9 cellular contexts compared by ENCODE assay signal in the genomic region with DNA sequence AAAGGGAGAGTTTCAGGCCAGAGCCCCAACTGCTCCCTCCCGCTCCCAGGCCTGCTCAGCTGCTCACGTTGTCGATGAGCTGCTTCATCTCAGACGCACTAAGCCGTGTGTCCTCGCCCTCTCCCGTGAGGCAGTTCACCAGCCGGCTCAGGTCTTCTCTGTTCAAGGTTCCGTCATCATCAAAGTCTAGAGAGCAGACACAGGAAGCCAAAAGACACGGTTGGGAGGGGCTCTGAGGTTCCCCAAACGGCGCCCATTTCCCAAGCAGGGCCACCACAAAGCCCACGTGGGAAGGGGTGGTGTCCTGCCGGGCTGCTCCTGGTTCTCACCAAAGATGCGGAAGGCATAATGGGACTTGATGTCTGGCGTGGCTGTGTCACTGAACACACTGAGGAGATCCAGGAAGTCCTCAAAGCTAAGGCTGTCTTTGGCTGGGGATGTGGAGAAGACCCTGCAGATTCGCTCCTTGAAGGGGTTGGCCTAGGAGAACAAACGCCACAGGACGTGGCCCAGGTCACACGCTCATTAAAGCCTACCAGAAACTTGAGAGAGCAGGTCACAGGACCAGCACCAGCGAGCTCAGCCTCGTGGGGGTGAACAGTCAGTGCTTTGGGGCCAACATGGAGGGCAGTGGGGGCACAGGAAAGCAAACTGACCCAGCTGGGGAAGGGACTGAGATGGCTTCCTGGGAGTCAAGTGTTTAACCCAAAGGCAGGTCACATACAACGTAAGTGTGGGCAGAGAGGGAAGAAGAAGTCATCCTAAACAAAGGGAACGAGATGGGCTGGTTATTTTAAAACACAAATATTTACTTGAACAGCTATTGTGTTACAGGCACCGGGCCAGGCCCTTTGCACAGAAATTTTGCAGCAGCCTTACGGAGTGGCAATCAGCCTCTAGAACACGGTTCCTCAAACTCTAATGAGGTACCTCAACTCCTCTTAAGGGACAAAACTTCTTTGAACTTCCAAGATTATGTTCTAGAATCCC. TPM values are rescaled to one million over a fixed set of nuclear protein-coding genes. Genes with fewer than 3 reads are reported as not detected.
DNase-seq lines count a peak whose midpoint lies in the region; ATAC-seq and TF ChIP-seq lines count a peak whose summit lies in the region.
"Had no signal": no experiment of that assay in that cellular context is flagged by ENCODE, and none has a peak within 500 bp of the region (broad histone marks: within the 10 kb centered on the region; RNA-seq: fewer than 3 reads in every experiment).

No MANE protein-coding gene starts in this region.

- H3K4me1 ChIP-seq in heart right ventricle (peaks cover 4 to 57% (median 47%) of the 10 kb centered on the region in 9 donors), mucosa of descending colon (ENCODE audit: low read depth) (peaks cover 32% of the 10 kb centered on the region)

- TF ChIP-seq CTCF in heart right ventricle (IDR thresholded peaks at IDR 0.05) (no peak), mucosa of descending colon (IDR thresholded peaks at IDR 0.05) (no peak)

- H3K4me3 Mint-ChIP-seq in stimulated activated memory B cell treated with anti-CD40 and anti-IgM and Interleukin-4, amounts not matched to agents 10 μg/mL and 1 μg/mL and 100 μg/mL, for 72 hours = peak overlapping the region; percentile 94

- 74 to 77% methylated on average over 27 of the region's 27 CpGs for WGBS in heart right ventricle, 2 donors

- peaks cover 0 to 68% (median 14%) of the 10 kb centered on the region in 9 donors for H3K36me3 ChIP-seq in heart right ventricle
- peaks cover 8% of the 10 kb centered on the region for H3K36me3 ChIP-seq in mucosa of descending colon (ENCODE audit: low read depth)

- H3K27me3 ChIP-seq in heart right ventricle = no peaks in the 10 kb centered on the region

- H3K4me1 Mint-ChIP-seq in stimulated activated memory B cell treated with anti-CD40 and anti-IgM and Interleukin-4, amounts not matched to agents 10 μg/mL and 1 μg/mL and 100 μg/mL, for 72 hours = peaks cover 56% of the 10 kb centered on the region

- H3K27ac Mint-ChIP-seq in stimulated activated memory B cell treated with anti-CD40 and anti-IgM and Interleukin-4, amounts not matched to agents 10 μg/mL and 1 μg/mL and 100 μg/mL, for 72 hours = peak overlapping the region; percentile 87

- H3K27ac ChIP-seq in heart right ventricle = peak overlapping the region in 8 of 10 donors; percentile 66 to 98 (median 76)

- no peaks in the 10 kb centered on the region for H3K27me3 Mint-ChIP-seq in stimulated activated memory B cell treated with anti-CD40 and anti-IgM and Interleukin-4, amounts not matched to agents 10 μg/mL and 1 μg/mL and 100 μg/mL, for 72 hours

- H3K9me3 ChIP-seq in heart right ventricle (no peaks in the 10 kb centered on the region), mucosa of descending colon (no peaks in the 10 kb centered on the region)

- no peak for DNase-seq in heart right ventricle
- no peak for DNase-seq in left cardiac atrium
- peak; percentile 57 to 61 for DNase-seq in activated T-helper 1 cell treated with anti-CD3 and anti-CD28 coated beads, Interleukin-2, amount 50 U/mL, for 16 hours (ENCODE audit: low read depth in 1 of 2, low spot score in 1 of 2)
- DNase-seq in mucosa of descending colon = peak; percentile 57 to 81 (median 62)
- DNase-seq in NCI-H2171 (lab: John Stamatoyannopoulos, UW) = no peak
- DNase-seq in UCSD-AML1 (lab: John Stamatoyannopoulos, UW; ENCODE audit: unreplicated experiment) = no peak

- H3K9me3 Mint-ChIP-seq in stimulated activated memory B cell treated with anti-CD40 and anti-IgM and Interleukin-4, amounts not matched to agents 10 μg/mL and 1 μg/mL and 100 μg/mL, for 72 hours = no peaks in the 10 kb centered on the region

- H3K4me3 ChIP-seq in heart right ventricle = peak overlapping the region in 1 of 10 donors; percentile 16
- H3K4me3 ChIP-seq in mucosa of descending colon = no peak overlapping the region

- no peak for TF ChIP-seq POLR2A in GM18505 (IDR thresholded peaks at IDR 0.05; ENCODE audit: borderline replicate concordance, extremely low read depth, insufficient read depth, insufficient read length)

- peaks cover 37% of the 10 kb centered on the region for H3K36me3 Mint-ChIP-seq in stimulated activated memory B cell treated with anti-CD40 and anti-IgM and Interleukin-4, amounts not matched to agents 10 μg/mL and 1 μg/mL and 100 μg/mL, for 72 hours

- ATAC-seq in heart right ventricle (no peak), left cardiac atrium (no peak), mucosa of descending colon (peak; percentile 1), GM18505 (IDR thresholded peaks at IDR 0.05; ENCODE audit: unreplicated experiment) (no peak)
- peak; percentile 62 for ATAC-seq in stimulated activated memory B cell treated with anti-CD40 and anti-IgM and Interleukin-4, amounts not matched to agents 10 μg/mL and 1 μg/mL and 100 μg/mL, for 72 hours

- intact Hi-C loops in heart right ventricle (cut with DNase I) (loop anchor here in 3 of 10 donors (2.0 to 5.0 kb wide), 3 partner anchors 36 to 129 kb away; a partner anchor contains a TSS), left cardiac atrium (cut with DNase I) (no loop called here), mucosa of descending colon (cut with DNase I, micrococcal nuclease) (no loop called here)

RNA-seq across cellular contexts. Expression of a gene that starts 2.4 kb away (rescaled TPM):
- total RNA-seq in heart right ventricle (10 to 100 TPM; 70.5 to 95.6 (median 77.7) TPM), left cardiac atrium (10 to 100 TPM; 53.2 to 55.0 TPM), mucosa of descending colon (100 to 1,000 TPM; 126 to 273 (median 209) TPM)
- 100 to 1,000 TPM in 1 of 2 donors, 10 to 100 TPM in 1; 80.2 to 144 TPM for polyA plus RNA-seq in heart right ventricle

RNA-seq across cellular contexts. Expression of a gene that starts 2.7 kb away (rescaled TPM):
- total RNA-seq in heart right ventricle (10 to 100 TPM; 11.4 to 16.3 (median 13.0) TPM), left cardiac atrium (10 to 100 TPM in 1 of 2 donors, 1 to 10 TPM in 1; 9.4 to 11.9 TPM), mucosa of descending colon (10 to 100 TPM; 18.2 to 25.5 (median 19.3) TPM)
- 1 to 10 TPM; 3.0 to 4.9 TPM for polyA plus RNA-seq in heart right ventricle

RNA-seq across cellular contexts. Expression of a gene that starts 18.0 kb away (rescaled TPM):
- total RNA-seq in heart right ventricle = under 1 TPM in 6 of 10 donors, not detected in 4; 0.19 to 0.78 (median 0.24) TPM
- polyA plus RNA-seq in heart right ventricle = under 1 TPM; 0.09 to 0.44 TPM
- total RNA-seq in left cardiac atrium = not detected
- under 1 TPM; 0.34 to 0.93 (median 0.63) TPM for total RNA-seq in mucosa of descending colon
- total RNA-seq: pulmonary artery endothelial cell had no signal

RNA-seq across cellular contexts. Expression of a gene that starts 30.2 kb away (rescaled TPM):
- total RNA-seq in heart right ventricle (10 to 100 TPM in 9 of 10 donors, 1 to 10 TPM in 1; 9.9 to 76.7 (median 15.1) TPM), left cardiac atrium (10 to 100 TPM; 26.2 to 41.2 TPM), mucosa of descending colon (100 to 1,000 TPM; 118 to 146 (median 131) TPM)
- 10 to 100 TPM; 24.7 to 27.0 TPM for polyA plus RNA-seq in heart right ventricle

RNA-seq across cellular contexts. Expression of a gene that starts 34.1 kb away (rescaled TPM):
- total RNA-seq in heart right ventricle = 100 to 1,000 TPM; 109 to 139 (median 119) TPM
- 100 to 1,000 TPM in 1 of 2 donors, 10 to 100 TPM in 1; 56.5 to 119 TPM for polyA plus RNA-seq in heart right ventricle
- total RNA-seq in left cardiac atrium = 100 to 1,000 TPM; 115 to 131 TPM
- 100 to 1,000 TPM in 1 of 3 donors, 10 to 100 TPM in 2; 41.7 to 111 (median 54.1) TPM for total RNA-seq in mucosa of descending colon

Comparison
In these comparisons a context has a peak if more than half of its experiments do, and no peak if none do; other contexts are left out.
1. ATAC-seq: peak in mucosa of descending colon (single experiment) and stimulated activated memory B cell treated with anti-CD40 and anti-IgM and Interleukin-4, amounts not matched to agents 10 μg/mL and 1 μg/mL and 100 μg/mL, for 72 hours (single experiment); none in heart right ventricle (0 of 8), left cardiac atrium (0 of 2) and GM18505 (single experiment).
2. DNase-seq: peak in activated T-helper 1 cell treated with anti-CD3 and anti-CD28 coated beads, Interleukin-2, amount 50 U/mL, for 16 hours (2 of 2) and mucosa of descending colon (3 of 3); none in heart right ventricle (0 of 2), left cardiac atrium (single experiment), NCI-H2171 (single experiment) and UCSD-AML1 (single experiment).